ENCODE assay signal across 10 cellular contexts in the genomic region with DNA sequence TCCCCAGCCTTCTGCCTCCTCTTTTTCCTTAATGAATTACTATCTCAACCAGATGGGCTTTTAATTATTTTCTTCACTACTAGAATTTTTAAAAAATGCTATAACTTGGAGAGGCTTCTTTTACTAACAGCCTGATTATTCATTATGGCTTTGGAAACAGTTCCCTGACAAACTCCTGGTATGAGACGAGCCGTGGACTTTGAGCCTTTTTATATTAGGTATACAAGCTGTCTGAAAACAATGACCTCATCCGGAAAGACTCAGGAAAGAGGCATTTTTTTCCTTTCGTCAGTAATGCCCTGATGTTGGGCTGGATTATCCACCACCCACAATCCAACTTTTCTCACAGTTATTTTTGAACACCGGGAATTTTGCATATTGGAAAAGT. TPM values are rescaled to one million over a fixed set of nuclear protein-coding genes. Genes with fewer than 3 reads are reported as not detected.
DNase-seq lines count a peak whose midpoint lies in the region; TF ChIP-seq lines count a peak whose summit lies in the region.
"Had no signal": no experiment of that assay in that cellular context is flagged by ENCODE, and none has a peak within 500 bp of the region (broad histone marks: within the 10 kb centered on the region; RNA-seq: fewer than 3 reads in every experiment).

No MANE protein-coding gene starts in this region.

- H3K27me3 Mint-ChIP-seq in endodermal cell (ENCODE audit: insufficient read depth), result no peaks in the 10 kb centered on the region

- H3K9me3 ChIP-seq in fibroblast of lung (ENCODE audit: control insufficient read depth, insufficient read depth, low read depth, low read length), result no peaks in the 10 kb centered on the region
- H3K9me3 ChIP-seq in neuron (ENCODE audit: low read length), result no peaks in the 10 kb centered on the region
- H3K9me3 ChIP-seq in endodermal cell (ENCODE audit: control insufficient read depth, low read length), result no peaks in the 10 kb centered on the region

- H3K4me3 ChIP-seq in AG10803 (ENCODE audit: low read length) (no peak overlapping the region), fibroblast of lung (replicated peaks in 1 of 4; ENCODE audit: control extremely low read depth in 1 of 4, insufficient read depth in 1 of 4, low read depth in 3 of 4, low read length in 4 of 4) (peak overlapping the region in 2 of 4 experiments; percentile 4 to 19), neuron (ENCODE audit: low read length) (no peak overlapping the region), endodermal cell (ENCODE audit: low read length) (no peak overlapping the region)

- H3K79me2 ChIP-seq in fibroblast of lung (ENCODE audit: control insufficient read depth, insufficient read depth, low read length), result no peaks in the 10 kb centered on the region

- H3K9ac ChIP-seq in fibroblast of lung (ENCODE audit: insufficient read depth, low read length) (no peak overlapping the region), endodermal cell (ENCODE audit: extremely low read depth, low read length, poor library complexity, severe bottlenecking) (no peak overlapping the region)

- H2AFZ ChIP-seq in fibroblast of lung (ENCODE audit: low read length), result no peak overlapping the region
- peak overlapping the region; percentile 27 for H2AFZ ChIP-seq in neuron (ENCODE audit: low read depth, low read length)

- H3K4me1 ChIP-seq in fibroblast of lung (ENCODE audit: control insufficient read depth, extremely low read depth, insufficient read depth, low read length) (peaks cover 13% of the 10 kb centered on the region), neuron (ENCODE audit: insufficient read depth, low read length) (peaks cover 32% of the 10 kb centered on the region), endodermal cell (ENCODE audit: control insufficient read depth, insufficient read depth, low read length) (peaks cover 8% of the 10 kb centered on the region)

- no peaks in the 10 kb centered on the region for H3K9me3 Mint-ChIP-seq in endodermal cell

- no peak for TF ChIP-seq CTCF in AG10803 (conservative IDR thresholded peaks at IDR 0.05; ENCODE audit: low read length)
- no peak for TF ChIP-seq CTCF in RWPE1 (conservative IDR thresholded peaks at IDR 0.05; ENCODE audit: low read depth)
- TF ChIP-seq CTCF in fibroblast of lung (conservative IDR thresholded peaks at IDR 0.05 in 1 of 2, IDR thresholded peaks at IDR 0.05 in 1 of 2; ENCODE audit: low read depth in 1 of 2, low read length in 2 of 2), result no peak
- no peak for TF ChIP-seq CTCF in GM10248 (IDR thresholded peaks at IDR 0.05; ENCODE audit: control extremely low read depth, extremely low read depth, low read depth, missing control alignments)
- no peak for TF ChIP-seq CTCF in endodermal cell (conservative IDR thresholded peaks at IDR 0.05)

- no peak overlapping the region for H3K4me3 Mint-ChIP-seq in endodermal cell

- peaks cover 16% of the 10 kb centered on the region for H3K4me1 Mint-ChIP-seq in endodermal cell

- 18 to 55% methylated on average over 2 to 4 of the region's 5 CpGs for WGBS in endodermal cell (ENCODE audit: insufficient coverage in 1 of 2, insufficient read length in 1 of 2), 2 experiments

- H4K20me1 ChIP-seq in fibroblast of lung (ENCODE audit: control insufficient read depth, extremely low read depth, insufficient read depth, low read length), result no peaks in the 10 kb centered on the region

- CTCF ChIA-PET in RWPE1 (lab: Yijun Ruan, JAX) (interaction anchor here (0.6 to 1.0 kb wide), 2 partner anchors 12 to 137 kb away, joined by 4 to 7 read pairs; partner anchors contain the start of gene FHIP2A), GM10248 (lab: Yijun Ruan, JAX) (no interaction called here)

- H3K36me3 Mint-ChIP-seq in endodermal cell (ENCODE audit: low read depth), result no peaks in the 10 kb centered on the region

- no peak overlapping the region for H3K27ac Mint-ChIP-seq in endodermal cell

- POLR2A ChIA-PET in RWPE1 (lab: Yijun Ruan, JAX; ENCODE audit: low non-redundant PET) (no interaction called here), GM10248 (lab: Yijun Ruan, JAX) (no interaction called here)

- H3K27me3 ChIP-seq in fibroblast of lung (ENCODE audit: control insufficient read depth, insufficient read depth, low read length) (no peaks in the 10 kb centered on the region), neuron (ENCODE audit: insufficient read depth, low read length) (no peaks in the 10 kb centered on the region), endodermal cell (ENCODE audit: control insufficient read depth, insufficient read depth, low read length, poor library complexity, severe bottlenecking) (no peaks in the 10 kb centered on the region)

- H3K27ac ChIP-seq in RWPE1 (peak overlapping the region; percentile 82), fibroblast of lung (ENCODE audit: insufficient read depth, low read length) (peak overlapping the region; percentile 73), endodermal cell (ENCODE audit: low read depth, low read length) (no peak overlapping the region)

- DNase-seq in AG10803 (ENCODE audit: low read depth) (peak; percentile 69), RWPE1 (ENCODE audit: low spot score) (peak; percentile 39), fibroblast of lung (ENCODE audit: low read depth in 2 of 2) (peak; percentile 51 to 88), GM10248 (ENCODE audit: extremely low spot score) (no peak), OCI-M1 (lab: John Stamatoyannopoulos, UW) (no peak), middle frontal gyrus (ENCODE audit: extremely low spot score, low spot score) (no peak), endodermal cell (no peak)
- DNase-seq: cerebellar nuclear complex; stimulated activated CD4-positive, alpha-beta T cell treated with anti-CD3 and anti-CD28 coated beads, Interleukin-12 subunit alpha, Interleukin-12 subunit beta, amount 100 ng/mL, for 4 hours had no signal

- H3K4me2 ChIP-seq in fibroblast of lung (ENCODE audit: extremely low read depth, insufficient read depth, low read length), result peak overlapping the region; percentile 85

- no peaks in the 10 kb centered on the region for H3K36me3 ChIP-seq in fibroblast of lung (ENCODE audit: control insufficient read depth, insufficient read depth, low read length)
- H3K36me3 ChIP-seq in neuron (ENCODE audit: insufficient read depth, low read length), result no peaks in the 10 kb centered on the region
- H3K36me3 ChIP-seq in endodermal cell (ENCODE audit: control insufficient read depth, insufficient read depth, low read length), result no peaks in the 10 kb centered on the region

RNA-seq across cellular contexts. Expression of gene ABLIM1, which starts 26.7 kb away (rescaled TPM):
- total RNA-seq in fibroblast of lung (4.9 and 5.3 TPM in 2 replicates), endodermal cell (10 to 100 TPM; 39.3 to 49.3 TPM)
- 13.6 and 14.0 TPM in 2 replicates for polyA plus RNA-seq in fibroblast of lung
- polyA plus RNA-seq in fibroblast of lung (2012), result 5.0 and 7.8 TPM in 2 replicates
- polyA minus RNA-seq in fibroblast of lung (ENCODE audit: low replicate concordance), result 24.8 and 51.0 TPM in 2 replicates
- 45.2 TPM for polyA plus RNA-seq in endodermal cell (2013, experiment 1 of 2)
- polyA plus RNA-seq in endodermal cell (2013, experiment 2 of 2), result 52.5 TPM

Comparison
In these comparisons a context has a peak if more than half of its experiments do, and no peak if none do; other contexts are left out.
1. DNase-seq: peak in AG10803 (single experiment), RWPE1 (single experiment) and fibroblast of lung (2 of 2); none in GM10248 (single experiment), OCI-M1 (single experiment), middle frontal gyrus (single experiment) and endodermal cell (single experiment).